27 cellular contexts compared by ENCODE assay signal in the genomic region with DNA sequence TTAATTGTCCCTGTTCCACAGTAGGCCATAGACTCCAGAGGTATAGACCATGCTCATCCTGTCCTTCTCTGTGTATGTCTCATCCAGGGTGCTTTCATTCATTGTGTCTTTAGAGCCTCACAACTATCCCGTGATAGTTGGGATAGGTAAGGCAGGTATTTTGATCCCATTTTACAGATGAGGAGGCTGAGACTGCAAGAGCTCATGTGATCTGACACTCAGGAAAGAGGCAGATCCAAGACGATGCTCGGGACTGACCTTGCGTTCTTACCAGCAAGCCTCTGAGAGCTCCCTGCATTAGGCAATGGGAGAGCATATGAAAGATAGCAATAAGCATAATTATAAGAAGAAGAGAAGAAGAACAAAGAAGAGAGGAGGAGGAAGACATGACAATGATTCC. TPM values are rescaled to one million over a fixed set of nuclear protein-coding genes. Genes with fewer than 3 reads are reported as not detected.
A peak's percentile ranks its signal among the peaks of the same experiment; 100 is the strongest.
DNase-seq lines count a peak whose midpoint lies in the region; ATAC-seq and TF ChIP-seq lines count a peak whose summit lies in the region.
"Had no signal": no experiment of that assay in that cellular context is flagged by ENCODE, and none has a peak within 500 bp of the region (broad histone marks: within the 10 kb centered on the region; RNA-seq: fewer than 3 reads in every experiment).

No MANE protein-coding gene starts in this region.

- no peak overlapping the region for H3K4me3 ChIP-seq in CD8-positive, alpha-beta T cell (ENCODE audit: low read depth, low read length)
- no peak overlapping the region for H3K4me3 ChIP-seq in naive thymus-derived CD4-positive, alpha-beta T cell (ENCODE audit: low read length)
- H3K4me3 ChIP-seq: BLaER1, dorsolateral prefrontal cortex, GM23248, heart right ventricle, transverse colon had no signal

- no peak for ATAC-seq in CD8-positive, alpha-beta T cell
- ATAC-seq in naive thymus-derived CD4-positive, alpha-beta T cell, result no peak
- ATAC-seq in HG03469 (IDR thresholded peaks at IDR 0.05; ENCODE audit: unreplicated experiment), result no peak
- ATAC-seq in GM21737 (IDR thresholded peaks at IDR 0.05; ENCODE audit: unreplicated experiment), result no peak
- ATAC-seq: heart right ventricle, Right ventricle myocardium inferior had no signal

- H3K36me3 Mint-ChIP-seq in CD8-positive, alpha-beta T cell, result peaks cover 82% of the 10 kb centered on the region
- peaks cover 22% of the 10 kb centered on the region for H3K36me3 Mint-ChIP-seq in activated naive CD8-positive, alpha-beta T cell
- peaks cover 29 to 49% (median 38%) of the 10 kb centered on the region in 5 donors for H3K36me3 Mint-ChIP-seq in naive thymus-derived CD4-positive, alpha-beta T cell

- H3K4me1 ChIP-seq in CD8-positive, alpha-beta T cell (ENCODE audit: insufficient read depth, low read length), result peaks cover 54% of the 10 kb centered on the region
- peaks cover 19 to 33% of the 10 kb centered on the region in 2 donors for H3K4me1 ChIP-seq in naive thymus-derived CD4-positive, alpha-beta T cell (ENCODE audit: control insufficient read depth in 2 of 2, insufficient read depth in 2 of 2, low read length in 2 of 2)

- peak overlapping the region; percentile 71; the same call in 1 of the 2 replicates for H3K27ac ChIP-seq in C4-2B
- no peak overlapping the region for H3K27ac ChIP-seq in CD8-positive, alpha-beta T cell (ENCODE audit: low read depth, low read length)
- no peak overlapping the region for H3K27ac ChIP-seq in naive thymus-derived CD4-positive, alpha-beta T cell (ENCODE audit: low read depth, low read length)
- H3K27ac ChIP-seq: BLaER1, dorsolateral prefrontal cortex, GM23248, heart right ventricle, transverse colon had no signal

- POLR2A ChIA-PET in CD8-positive, alpha-beta T cell (lab: Charles Lee), result interaction anchor here (1.6 to 1.7 kb wide), 2 partner anchors 9 to 71 kb away, joined by 3 to 4 read pairs; no protein-coding TSS in a partner anchor
- POLR2A ChIA-PET in naive thymus-derived CD4-positive, alpha-beta T cell (lab: Charles Lee), result no interaction called here

- intact Hi-C loops in CD8-positive, alpha-beta T cell (cut with DNase I, micrococcal nuclease), result no loop called here
- intact Hi-C loops in naive thymus-derived CD4-positive, alpha-beta T cell (cut with micrococcal nuclease), result no loop called here

- peak overlapping the region; percentile 85 for H3K27ac Mint-ChIP-seq in CD8-positive, alpha-beta T cell
- peak overlapping the region; percentile 75 for H3K27ac Mint-ChIP-seq in activated naive CD8-positive, alpha-beta T cell
- H3K27ac Mint-ChIP-seq in naive thymus-derived CD4-positive, alpha-beta T cell, result peak overlapping the region in 7 of 9 donors; percentile 37 to 86 (median 82)
- H3K27ac Mint-ChIP-seq: nephron had no signal

- DNase-seq in CD8-positive, alpha-beta T cell, result no peak
- DNase-seq in naive thymus-derived CD4-positive, alpha-beta T cell, result no peak
- no peak for DNase-seq in dermis blood vessel endothelial cell
- DNase-seq: activated naive CD4-positive, alpha-beta T cell treated with anti-CD3 and anti-CD28 coated beads, Interleukin-2, amount 50 U/mL, for 16 hours; Calu3; caudate nucleus; DMS79; dorsolateral prefrontal cortex; GDM1; GM23248; heart right ventricle; IMR-90; kidney glomerular epithelial cell; midbrain; NCI-H146; NCI-H345; SK-N-SH; stimulated activated CD4-positive, alpha-beta T cell treated with anti-CD3 and anti-CD28 coated beads, Interleukin-4, amount 100 ng/mL, for 1 hour; transverse colon had no signal

- no peaks in the 10 kb centered on the region for H3K27me3 Mint-ChIP-seq in CD8-positive, alpha-beta T cell (ENCODE audit: low read depth)
- H3K27me3 Mint-ChIP-seq in activated naive CD8-positive, alpha-beta T cell, result no peaks in the 10 kb centered on the region
- no peaks in the 10 kb centered on the region for H3K27me3 Mint-ChIP-seq in naive thymus-derived CD4-positive, alpha-beta T cell

- no peak for TF ChIP-seq CTCF in C4-2B (conservative IDR thresholded peaks at IDR 0.05)
- no peak for TF ChIP-seq CTCF in CD8-positive, alpha-beta T cell (IDR thresholded peaks at IDR 0.05)

- H3K4me1 Mint-ChIP-seq in CD8-positive, alpha-beta T cell (ENCODE audit: low read depth), result peaks cover 80% of the 10 kb centered on the region
- H3K4me1 Mint-ChIP-seq in activated naive CD8-positive, alpha-beta T cell (ENCODE audit: low read depth), result peaks cover 63% of the 10 kb centered on the region
- H3K4me1 Mint-ChIP-seq in naive thymus-derived CD4-positive, alpha-beta T cell, result peaks cover 60 to 94% (median 69%) of the 10 kb centered on the region in 7 donors

- H3K4me3 Mint-ChIP-seq in CD8-positive, alpha-beta T cell, result no peak overlapping the region
- H3K4me3 Mint-ChIP-seq in activated naive CD8-positive, alpha-beta T cell, result no peak overlapping the region
- no peak overlapping the region for H3K4me3 Mint-ChIP-seq in naive thymus-derived CD4-positive, alpha-beta T cell
- H3K4me3 Mint-ChIP-seq: nephron had no signal

- H3K36me3 ChIP-seq in CD8-positive, alpha-beta T cell (ENCODE audit: insufficient read depth, low read length), result peaks cover 13% of the 10 kb centered on the region
- H3K36me3 ChIP-seq in naive thymus-derived CD4-positive, alpha-beta T cell (ENCODE audit: control insufficient read depth in 2 of 3, insufficient read depth in 3 of 3, low read length in 3 of 3), result peaks cover 0 to 44% (median 10%) of the 10 kb centered on the region in 3 experiments
- H3K36me3 ChIP-seq: transverse colon had no signal

- H3K9me3 ChIP-seq in CD8-positive, alpha-beta T cell (ENCODE audit: low read length), result no peaks in the 10 kb centered on the region
- H3K9me3 ChIP-seq in naive thymus-derived CD4-positive, alpha-beta T cell (ENCODE audit: control insufficient read depth in 2 of 3, low read length in 3 of 3), result no peaks in the 10 kb centered on the region
- H3K9me3 ChIP-seq: BLaER1, heart right ventricle, SK-N-SH, transverse colon had no signal

- CTCF ChIA-PET in CD8-positive, alpha-beta T cell (lab: Charles Lee), result interaction anchor here (1.2 to 2.1 kb wide), 2 partner anchors 15 to 42 kb away, joined by 3 to 9 read pairs; no protein-coding TSS in a partner anchor
- CTCF ChIA-PET in naive thymus-derived CD4-positive, alpha-beta T cell (lab: Charles Lee), result interaction anchor here (1.1 to 3.8 kb wide), 2 partner anchors 15 to 72 kb away, joined by 4 to 14 read pairs; no protein-coding TSS in a partner anchor

- H3K9me3 Mint-ChIP-seq in CD8-positive, alpha-beta T cell, result no peaks in the 10 kb centered on the region
- H3K9me3 Mint-ChIP-seq in activated naive CD8-positive, alpha-beta T cell (ENCODE audit: low read depth), result no peaks in the 10 kb centered on the region
- peaks cover 0 to 2% (median 0%) of the 10 kb centered on the region in 11 donors for H3K9me3 Mint-ChIP-seq in naive thymus-derived CD4-positive, alpha-beta T cell
- H3K9me3 Mint-ChIP-seq: nephron had no signal

- H3K27me3 ChIP-seq in CD8-positive, alpha-beta T cell (ENCODE audit: insufficient read depth, low read length), result no peaks in the 10 kb centered on the region
- H3K27me3 ChIP-seq in naive thymus-derived CD4-positive, alpha-beta T cell (ENCODE audit: control insufficient read depth in 2 of 2, insufficient read depth in 2 of 2, low read length in 2 of 2), result no peaks in the 10 kb centered on the region
- H3K27me3 ChIP-seq: BLaER1, dorsolateral prefrontal cortex, heart right ventricle, transverse colon had no signal

RNA-seq across cellular contexts. Expression of a gene that starts 42.8 kb away (rescaled TPM):
- 10 to 100 TPM; 42.4 to 44.3 TPM for total RNA-seq in CD8-positive, alpha-beta T cell
- total RNA-seq in naive thymus-derived CD4-positive, alpha-beta T cell, result 100 to 1,000 TPM in 4 of 5 experiments, 10 to 100 TPM in 1; 75.0 to 153 (median 140) TPM
- 100 to 1,000 TPM in 1 of 2 donors, 10 to 100 TPM in 1; 94.7 to 135 TPM for polyA plus RNA-seq in naive thymus-derived CD4-positive, alpha-beta T cell
- 49.2 and 55.7 TPM in 2 replicates for total RNA-seq in dermis blood vessel endothelial cell
- total RNA-seq: Calu3, IMR-90 had no signal
- polyA plus RNA-seq: AG04450 had no signal

RNA-seq across cellular contexts. Expression of a gene that starts 49.0 kb away (rescaled TPM):
- total RNA-seq in CD8-positive, alpha-beta T cell, result under 1 TPM; 0.67 to 0.81 TPM
- total RNA-seq in naive thymus-derived CD4-positive, alpha-beta T cell, result 10 to 100 TPM in 2 of 5 experiments, 1 to 10 TPM in 3; 4.8 to 25.3 (median 8.6) TPM
- 10 to 100 TPM; 12.2 to 19.0 TPM for polyA plus RNA-seq in naive thymus-derived CD4-positive, alpha-beta T cell
- total RNA-seq in dermis blood vessel endothelial cell, result 114 and 127 TPM in 2 replicates
